ENCODE assay signal across 1 cellular context in the genomic region with DNA sequence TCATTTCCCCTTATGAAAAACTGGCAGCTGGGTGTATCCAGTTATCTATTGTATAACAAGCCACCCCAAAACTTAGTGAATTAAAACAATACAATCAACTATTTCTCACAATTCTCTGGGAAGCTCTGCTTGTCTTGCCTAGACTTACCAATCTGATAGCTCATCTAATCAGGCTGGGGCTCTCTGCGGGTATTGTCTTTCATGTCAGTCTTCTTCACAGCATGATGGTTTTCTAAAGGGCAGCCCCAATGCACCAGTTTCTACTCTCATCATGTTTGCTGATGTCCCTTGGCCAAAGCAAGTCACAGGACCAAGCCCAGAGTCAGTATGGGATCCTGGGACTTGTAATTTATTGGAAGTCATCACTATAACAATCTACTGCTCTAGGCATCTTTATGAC.
TF ChIP-seq lines count a peak whose summit lies in the region.

No MANE protein-coding gene starts in this region.

TF ChIP-seq in GM23338, 12 proteins besides CTCF, POLR2A, EP300 and RAD21 (continued from another document):
- TF ChIP-seq ZNF462 (CRISPR knock-in tag; IDR thresholded peaks at IDR 0.05) (no peak), CREB1 (CRISPR knock-in tag; IDR thresholded peaks at IDR 0.05; ENCODE audit: low read depth) (no peak), ZNF331 (CRISPR knock-in tag; IDR thresholded peaks at IDR 0.05; ENCODE audit: low read depth) (no peak), NANOG (IDR thresholded peaks at IDR 0.05; ENCODE audit: borderline replicate concordance) (no peak), JUNB (IDR thresholded peaks at IDR 0.05; ENCODE audit: unreplicated experiment) (no peak), EZH2phosphoT487 (IDR thresholded peaks at IDR 0.05; ENCODE audit: unreplicated experiment) (no peak), ZNF114 (CRISPR knock-in tag; IDR thresholded peaks at IDR 0.05) (no peak), POLR2AphosphoS5 (IDR thresholded peaks at IDR 0.05; ENCODE audit: low read depth) (no peak)
- TF ChIP-seq, protein P1, sequence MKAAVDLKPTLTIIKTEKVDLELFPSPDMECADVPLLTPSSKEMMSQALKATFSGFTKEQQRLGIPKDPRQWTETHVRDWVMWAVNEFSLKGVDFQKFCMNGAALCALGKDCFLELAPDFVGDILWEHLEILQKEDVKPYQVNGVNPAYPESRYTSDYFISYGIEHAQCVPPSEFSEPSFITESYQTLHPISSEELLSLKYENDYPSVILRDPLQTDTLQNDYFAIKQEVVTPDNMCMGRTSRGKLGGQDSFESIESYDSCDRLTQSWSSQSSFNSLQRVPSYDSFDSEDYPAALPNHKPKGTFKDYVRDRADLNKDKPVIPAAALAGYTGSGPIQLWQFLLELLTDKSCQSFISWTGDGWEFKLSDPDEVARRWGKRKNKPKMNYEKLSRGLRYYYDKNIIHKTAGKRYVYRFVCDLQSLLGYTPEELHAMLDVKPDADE (IDR thresholded peaks at IDR 0.05) = no peak
- TF ChIP-seq, protein P2, sequence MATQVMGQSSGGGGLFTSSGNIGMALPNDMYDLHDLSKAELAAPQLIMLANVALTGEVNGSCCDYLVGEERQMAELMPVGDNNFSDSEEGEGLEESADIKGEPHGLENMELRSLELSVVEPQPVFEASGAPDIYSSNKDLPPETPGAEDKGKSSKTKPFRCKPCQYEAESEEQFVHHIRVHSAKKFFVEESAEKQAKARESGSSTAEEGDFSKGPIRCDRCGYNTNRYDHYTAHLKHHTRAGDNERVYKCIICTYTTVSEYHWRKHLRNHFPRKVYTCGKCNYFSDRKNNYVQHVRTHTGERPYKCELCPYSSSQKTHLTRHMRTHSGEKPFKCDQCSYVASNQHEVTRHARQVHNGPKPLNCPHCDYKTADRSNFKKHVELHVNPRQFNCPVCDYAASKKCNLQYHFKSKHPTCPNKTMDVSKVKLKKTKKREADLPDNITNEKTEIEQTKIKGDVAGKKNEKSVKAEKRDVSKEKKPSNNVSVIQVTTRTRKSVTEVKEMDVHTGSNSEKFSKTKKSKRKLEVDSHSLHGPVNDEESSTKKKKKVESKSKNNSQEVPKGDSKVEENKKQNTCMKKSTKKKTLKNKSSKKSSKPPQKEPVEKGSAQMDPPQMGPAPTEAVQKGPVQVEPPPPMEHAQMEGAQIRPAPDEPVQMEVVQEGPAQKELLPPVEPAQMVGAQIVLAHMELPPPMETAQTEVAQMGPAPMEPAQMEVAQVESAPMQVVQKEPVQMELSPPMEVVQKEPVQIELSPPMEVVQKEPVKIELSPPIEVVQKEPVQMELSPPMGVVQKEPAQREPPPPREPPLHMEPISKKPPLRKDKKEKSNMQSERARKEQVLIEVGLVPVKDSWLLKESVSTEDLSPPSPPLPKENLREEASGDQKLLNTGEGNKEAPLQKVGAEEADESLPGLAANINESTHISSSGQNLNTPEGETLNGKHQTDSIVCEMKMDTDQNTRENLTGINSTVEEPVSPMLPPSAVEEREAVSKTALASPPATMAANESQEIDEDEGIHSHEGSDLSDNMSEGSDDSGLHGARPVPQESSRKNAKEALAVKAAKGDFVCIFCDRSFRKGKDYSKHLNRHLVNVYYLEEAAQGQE (IDR thresholded peaks at IDR 0.05; ENCODE audit: unreplicated experiment) = no peak
